ENCODE assay signal across 9 cellular contexts in the genomic region with DNA sequence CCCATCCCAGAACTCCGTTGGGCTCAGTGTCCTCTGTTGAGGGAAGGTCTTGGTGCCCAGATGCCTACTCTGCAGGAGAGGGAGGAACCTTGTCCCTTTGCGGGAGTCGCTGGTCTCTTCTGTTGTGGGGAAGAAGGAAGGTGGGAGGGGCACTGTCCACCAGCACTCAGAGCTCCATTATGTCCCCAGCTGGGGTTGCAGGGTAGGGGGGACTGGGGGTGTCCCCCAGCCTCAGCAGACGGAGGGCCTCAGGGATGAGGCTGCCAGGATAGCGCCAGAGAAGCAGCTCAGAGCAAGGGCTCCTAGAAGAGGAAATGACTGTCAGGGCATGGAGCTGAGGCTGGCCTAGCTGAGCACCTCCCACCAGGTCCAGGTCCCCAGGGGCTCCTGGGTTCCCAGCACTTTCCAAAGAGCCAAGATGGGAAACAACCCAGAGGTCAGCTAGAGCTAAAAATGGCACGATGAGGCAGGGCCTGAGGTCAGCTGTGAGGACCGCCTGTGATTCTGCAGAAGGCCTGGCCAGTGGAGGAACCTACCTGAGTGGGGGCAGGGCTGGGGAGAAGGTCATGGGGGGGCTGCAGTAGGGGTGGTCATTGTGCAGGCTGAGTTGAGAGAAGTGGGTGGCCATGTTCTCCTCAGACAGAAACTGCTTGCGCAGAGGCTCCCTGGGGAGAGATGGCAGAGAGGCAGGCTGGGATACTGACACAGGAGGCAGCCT. TPM values are rescaled to one million over a fixed set of nuclear protein-coding genes. Genes with fewer than 3 reads are reported as not detected.
A peak's percentile ranks its signal among the peaks of the same experiment; 100 is the strongest.
DNase-seq lines count a peak whose midpoint lies in the region; ATAC-seq and TF ChIP-seq lines count a peak whose summit lies in the region.
"Had no signal": no experiment of that assay in that cellular context is flagged by ENCODE, and none has a peak within 500 bp of the region (broad histone marks: within the 10 kb centered on the region; RNA-seq: fewer than 3 reads in every experiment).

No MANE protein-coding gene starts in this region.

- H3K36me3 ChIP-seq in stomach: peaks cover 14 to 24% (median 19%) of the 10 kb centered on the region in 4 donors

- H3K27ac ChIP-seq in AG04450 (ENCODE audit: low read depth, low read length): peak overlapping the region; percentile 99
- H3K27ac ChIP-seq in stomach: peak overlapping the region; percentile 89 to 99 (median 98)

- peak overlapping the region; percentile 85 to 95 for H3K27ac Mint-ChIP-seq in activated naive CD4-positive, alpha-beta T cell treated with anti-CD3 and anti-CD28 coated beads, Interleukin-2, amount 50 U/mL, for 72 hours

- no peaks in the 10 kb centered on the region for H3K9me3 Mint-ChIP-seq in activated naive CD4-positive, alpha-beta T cell treated with anti-CD3 and anti-CD28 coated beads, Interleukin-2, amount 50 U/mL, for 72 hours

- TF ChIP-seq CTCF in AG04450 (IDR thresholded peaks at IDR 0.05; ENCODE audit: low read depth, low read length) (no peak), stomach (IDR thresholded peaks at IDR 0.05) (no peak)

- H3K4me1 ChIP-seq in stomach: peaks cover 39 to 79% (median 76%) of the 10 kb centered on the region in 4 donors

- intact Hi-C loops in stomach (cut with DNase I; ENCODE audit: low total_unique reads): no loop called here

- H3K36me3 Mint-ChIP-seq in activated naive CD4-positive, alpha-beta T cell treated with anti-CD3 and anti-CD28 coated beads, Interleukin-2, amount 50 U/mL, for 72 hours: peaks cover 11 to 16% of the 10 kb centered on the region in 2 donors

- TF ChIP-seq EP300 in stomach (IDR thresholded peaks at IDR 0.05): no peak

- H3K27me3 ChIP-seq in AG04450 (ENCODE audit: control insufficient read depth, insufficient read depth, low read length): no peaks in the 10 kb centered on the region
- peaks cover 0 to 17% (median 12%) of the 10 kb centered on the region in 3 donors for H3K27me3 ChIP-seq in stomach

- no peaks in the 10 kb centered on the region; the same call in 1 of the 2 replicates for H3K9me3 ChIP-seq in AG04450 (ENCODE audit: control insufficient read depth, insufficient read depth, low read length)
- H3K9me3 ChIP-seq in iPS-18c (ENCODE audit: control insufficient read depth, insufficient read depth, low read length): no peaks in the 10 kb centered on the region
- H3K9me3 ChIP-seq in stomach: no peaks in the 10 kb centered on the region

- 24 to 43% (median 43%) methylated on average over 8 of the region's 8 CpGs for WGBS in stomach, 5 donors

- no peak for ATAC-seq in activated naive CD4-positive, alpha-beta T cell treated with anti-CD3 and anti-CD28 coated beads, Interleukin-2, amount 50 U/mL, for 72 hours
- no peak for ATAC-seq in HG03460 (IDR thresholded peaks at IDR 0.05; ENCODE audit: unreplicated experiment)

- H3K4me3 ChIP-seq in AG04450 (ENCODE audit: low read depth, low read length) (peak overlapping the region; percentile 94), iPS-18c (ENCODE audit: insufficient read depth, low read depth, low read length) (peak overlapping the region; percentile 86), stomach (peak overlapping the region; percentile 54 to 85 (median 72))

- no peak for TF ChIP-seq POLR2A in stomach (IDR thresholded peaks at IDR 0.05)

- CTCF ChIA-PET in AG04450 (lab: Charles Lee): interaction anchor here (0.6 to 1.8 kb wide), 3 partner anchors 9 to 37 kb away, joined by 3 to 15 read pairs (median 6); no protein-coding TSS in a partner anchor

- DNase-seq in AG04450 (ENCODE audit: low read depth, low spot score): no peak
- peak; percentile 54 for DNase-seq in HS-27A (ENCODE audit: low read depth)
- DNase-seq in activated naive CD4-positive, alpha-beta T cell treated with anti-CD3 and anti-CD28 coated beads, Interleukin-2, amount 50 U/mL, for 72 hours (ENCODE audit: low spot score in 2 of 2): no peak
- no peak for DNase-seq in stomach
- no peak for DNase-seq in COLO829 (ENCODE audit: low spot score)
- no peak for DNase-seq in effector CD8-positive, alpha-beta T cell (lab: John Stamatoyannopoulos, UW)

- POLR2A ChIA-PET in AG04450 (lab: Yijun Ruan, JAX): interaction anchor here (0.6 to 3.8 kb wide), 9 partner anchors 8 to 1714 kb away, joined by 3 to 30 read pairs (median 4); a partner anchor contains a TSS

RNA-seq across cellular contexts. Expression of a gene that starts 0.9 kb away (rescaled TPM):
- 51.6 and 73.4 TPM in 2 replicates for polyA plus RNA-seq in AG04450 (2011; rRNA removed)
- polyA minus RNA-seq in AG04450 (2011; rRNA and poly(A)+ RNA removed): 29.6 and 42.1 TPM in 2 replicates
- 10 to 100 TPM; 40.9 to 47.3 TPM for total RNA-seq in activated naive CD4-positive, alpha-beta T cell treated with anti-CD3 and anti-CD28 coated beads, Interleukin-2, amount 50 U/mL, for 72 hours
- 10 to 100 TPM; 11.0 to 94.7 (median 21.7) TPM for total RNA-seq in stomach
- 100 to 1,000 TPM in 2 of 3 donors, 10 to 100 TPM in 1; 71.7 to 128 (median 102) TPM for polyA plus RNA-seq in stomach

RNA-seq across cellular contexts. Expression of a gene that starts 1.0 kb away (rescaled TPM):
- polyA plus RNA-seq in AG04450 (2011; rRNA removed) (14.5 and 16.7 TPM in 2 replicates), stomach (10 to 100 TPM; 15.3 to 39.0 (median 32.8) TPM)
- 18.8 and 22.4 TPM in 2 replicates for polyA minus RNA-seq in AG04450 (2011; rRNA and poly(A)+ RNA removed)
- 10 to 100 TPM; 35.3 to 65.2 TPM for total RNA-seq in activated naive CD4-positive, alpha-beta T cell treated with anti-CD3 and anti-CD28 coated beads, Interleukin-2, amount 50 U/mL, for 72 hours
- 10 to 100 TPM in 4 of 5 donors, not detected in 1; 10.5 to 97.9 (median 22.2) TPM for total RNA-seq in stomach

RNA-seq across cellular contexts. Expression of a gene that starts 2.7 kb away (rescaled TPM):
- polyA plus RNA-seq in AG04450 (2011; rRNA removed) (67.3 and 97.1 TPM in 2 replicates), stomach (100 to 1,000 TPM in 1 of 3 donors, 10 to 100 TPM in 2; 20.3 to 117 (median 25.8) TPM)
- polyA minus RNA-seq in AG04450 (2011; rRNA and poly(A)+ RNA removed): 39.9 and 51.3 TPM in 2 replicates
- 10 to 100 TPM in 1 of 2 donors, 1 to 10 TPM in 1; 7.6 to 14.6 TPM for total RNA-seq in activated naive CD4-positive, alpha-beta T cell treated with anti-CD3 and anti-CD28 coated beads, Interleukin-2, amount 50 U/mL, for 72 hours
- total RNA-seq in stomach: 100 to 1,000 TPM in 2 of 5 donors, 10 to 100 TPM in 2, 1 to 10 TPM in 1; 1.8 to 134 (median 77.2) TPM

RNA-seq across cellular contexts. Expression of a gene that starts 4.9 kb away (rescaled TPM):
- polyA plus RNA-seq in AG04450 (2011; rRNA removed): 0.07 and 0.10 TPM in 2 replicates
- polyA minus RNA-seq in AG04450 (2011; rRNA and poly(A)+ RNA removed): not detected in 2 replicates
- not detected for total RNA-seq in activated naive CD4-positive, alpha-beta T cell treated with anti-CD3 and anti-CD28 coated beads, Interleukin-2, amount 50 U/mL, for 72 hours
- not detected for total RNA-seq in stomach
- polyA plus RNA-seq in stomach: not detected
- total RNA-seq: lung microvascular endothelial cell had no signal

RNA-seq across cellular contexts. Expression of a gene that starts 10.1 kb away (rescaled TPM):
- polyA plus RNA-seq in AG04450 (2011; rRNA removed) (not detected in 2 replicates), stomach (under 1 TPM in 2 of 3 donors, not detected in 1; 0.28 to 0.31 TPM)
- polyA minus RNA-seq in AG04450 (2011; rRNA and poly(A)+ RNA removed): not detected in 2 replicates
- under 1 TPM in 1 of 2 donors, not detected in 1; 0.11 TPM for total RNA-seq in activated naive CD4-positive, alpha-beta T cell treated with anti-CD3 and anti-CD28 coated beads, Interleukin-2, amount 50 U/mL, for 72 hours
- not detected for total RNA-seq in stomach
- total RNA-seq: lung microvascular endothelial cell had no signal
